ENCODE assay signal across 25 cellular contexts in genomic region chr13:100600915-100601314, GRCh38.
"Had no signal": no experiment of that assay in that cellular context is flagged by ENCODE, and none has a peak within 500 bp of the region (broad histone marks: within the 10 kb centered on the region; RNA-seq: fewer than 3 reads in every experiment).

No MANE protein-coding gene starts in this region.

- H3K27me3 Mint-ChIP-seq: activated B cell treated with CpG ODN at 0.5 μM for 24 hours; activated naive CD8-positive, alpha-beta T cell; naive B cell had no signal

- H3K9me3 Mint-ChIP-seq: activated B cell treated with CpG ODN at 0.5 μM for 24 hours; endodermal cell; naive B cell; nephron progenitor cell; stimulated activated naive B cell treated with anti-CD40 and anti-IgM and Interleukin-4, amounts not matched to agents 10 μg/mL and 1 μg/mL and 100 μg/mL, for 72 hours had no signal

- H3K27ac ChIP-seq: gastrocnemius medialis, hepatocyte, ovary, prostate gland, sigmoid colon, transverse colon had no signal

- H3K4me3 ChIP-seq: gastrocnemius medialis, hepatocyte, ovary, prostate gland, sigmoid colon, transverse colon had no signal

- H3K27ac Mint-ChIP-seq: activated B cell treated with CpG ODN at 0.5 μM for 24 hours; activated naive CD8-positive, alpha-beta T cell; endodermal cell; nephron progenitor cell; stimulated activated naive B cell treated with anti-CD40 and anti-IgM and Interleukin-4, amounts not matched to agents 10 μg/mL and 1 μg/mL and 100 μg/mL, for 72 hours had no signal

- H3K9me3 ChIP-seq: gastrocnemius medialis, ovary, prostate gland, sigmoid colon, transverse colon had no signal

- H3K4me1 ChIP-seq: gastrocnemius medialis, prostate gland, sigmoid colon, transverse colon had no signal

- H3K36me3 ChIP-seq: gastrocnemius medialis, ovary, prostate gland, sigmoid colon, transverse colon had no signal

- DNase-seq: activated B cell treated with CpG ODN at 0.5 μM for 24 hours; activated effector memory CD4-positive, alpha-beta T cell treated with Interleukin-2 at 50 U/mL for 16 hours; activated naive CD4-positive, alpha-beta T cell treated with Interleukin-2 at 50 U/mL for 16 hours; amniotic stem cell; caudate nucleus; endodermal cell; gastrocnemius medialis; glutamatergic neuron; islet precursor cell; left ventricle myocardium superior; mammary epithelial cell; naive B cell; nephron progenitor cell; ovary; retina; sigmoid colon; small intestine; stimulated activated CD4-positive, alpha-beta T cell treated with anti-CD3 and anti-CD28 coated beads, Interleukin-4, amount 100 ng/mL, for 24 hours; stimulated activated CD8-positive, alpha-beta memory T cell treated with anti-CD3 and anti-CD28 coated beads, Interleukin-4, amount 100 ng/mL, for 48 hours; stimulated activated naive B cell treated with anti-CD40 and anti-IgM and Interleukin-4, amounts not matched to agents 10 μg/mL and 1 μg/mL and 100 μg/mL, for 72 hours; T-helper 2 cell; transverse colon had no signal

- H3K4me3 Mint-ChIP-seq: activated B cell treated with CpG ODN at 0.5 μM for 24 hours; activated naive CD8-positive, alpha-beta T cell; endodermal cell; naive B cell; nephron progenitor cell; stimulated activated naive B cell treated with anti-CD40 and anti-IgM and Interleukin-4, amounts not matched to agents 10 μg/mL and 1 μg/mL and 100 μg/mL, for 72 hours had no signal

- H3K4me1 Mint-ChIP-seq: activated B cell treated with CpG ODN at 0.5 μM for 24 hours; naive B cell; stimulated activated naive B cell treated with anti-CD40 and anti-IgM and Interleukin-4, amounts not matched to agents 10 μg/mL and 1 μg/mL and 100 μg/mL, for 72 hours had no signal

- H3K27me3 ChIP-seq: gastrocnemius medialis, hepatocyte, ovary, sigmoid colon, transverse colon had no signal

- ATAC-seq: gastrocnemius medialis; left ventricle myocardium superior; stimulated activated naive B cell treated with anti-CD40 and anti-IgM and Interleukin-4, amounts not matched to agents 10 μg/mL and 1 μg/mL and 100 μg/mL, for 72 hours had no signal
